ENCODE assay signal across 25 cellular contexts in the genomic region with DNA sequence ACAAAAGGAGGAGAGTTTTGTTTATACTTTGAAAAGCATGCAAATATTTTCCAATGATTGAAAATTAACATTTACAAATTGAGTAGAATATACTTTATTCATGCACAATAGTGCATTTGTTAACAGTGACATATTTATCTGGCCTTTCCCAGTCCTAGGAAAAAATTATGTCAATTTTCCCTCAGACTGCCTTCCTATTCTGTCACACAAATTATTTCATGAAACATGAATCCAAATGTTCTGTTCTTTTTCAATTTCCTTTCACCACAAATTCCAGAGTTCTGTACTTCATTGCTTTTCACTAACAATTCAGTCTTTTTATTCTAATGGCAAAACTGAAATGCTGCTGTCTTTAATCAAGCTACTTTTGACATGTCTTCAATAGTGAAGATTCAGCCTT.
"Had no signal": no experiment of that assay in that cellular context is flagged by ENCODE, and none has a peak within 500 bp of the region (broad histone marks: within the 10 kb centered on the region; RNA-seq: fewer than 3 reads in every experiment).

No MANE protein-coding gene starts in this region.

- H3K36me3 Mint-ChIP-seq: activated CD4-positive, alpha-beta memory T cell treated with anti-CD3 and anti-CD28 coated beads for 36 hours; activated naive CD8-positive, alpha-beta T cell; T-cell had no signal

- H3K27ac ChIP-seq: KMS-11, SJSA1, VCaP had no signal

- DNase-seq: activated CD4-positive, alpha-beta memory T cell treated with anti-CD3 and anti-CD28 coated beads for 36 hours; activated CD4-positive, alpha-beta T cell treated with anti-CD3 and anti-CD28 coated beads, Interleukin-2, amount 10 ng/mL, durations not matched to agents 7 days and 5 days; activated CD4-positive, CD25-positive, alpha-beta regulatory T cell; activated CD8-positive, alpha-beta memory T cell treated with anti-CD3 and anti-CD28 coated beads for 24 hours; activated gamma-delta T cell; activated naive CD4-positive, alpha-beta T cell treated with anti-CD3 and anti-CD28 coated beads for 36 hours; activated T-cell treated with anti-CD3 and anti-CD28 coated beads, Interleukin-2, amount 50 U/mL, for 4 hours; anterior cingulate cortex; central memory CD4-positive, alpha-beta T cell; MG63; MV-4-11; NCI-H1105; NCI-H1436; NCI-H1694 treated with DMSO at 0.1 percent for 48 hours; NCI-H2029 treated with DMSO at 0.1 percent for 48 hours; NCI-H345; NCI-H510A; NCI-H526 treated with DMSO at 0.1 percent for 48 hours; RPMI8226; T-cell had no signal

- ATAC-seq: activated T-cell treated with anti-CD3 and anti-CD28 coated beads, Interleukin-2, amount 50 U/mL, for 4 hours; Panc1; T-cell had no signal

- H3K27me3 Mint-ChIP-seq: activated CD4-positive, alpha-beta memory T cell treated with anti-CD3 and anti-CD28 coated beads for 36 hours; activated CD4-positive, alpha-beta T cell treated with anti-CD3 and anti-CD28 coated beads, Interleukin-2, amount 10 ng/mL, durations not matched to agents 7 days and 5 days; activated naive CD8-positive, alpha-beta T cell; T-cell had no signal

- H3K27me3 ChIP-seq: MG63, SJSA1 had no signal

- H3K4me1 Mint-ChIP-seq: activated CD4-positive, alpha-beta T cell treated with anti-CD3 and anti-CD28 coated beads, Interleukin-2, amount 10 ng/mL, durations not matched to agents 7 days and 5 days; T-cell had no signal

- H3K4me3 Mint-ChIP-seq: activated CD4-positive, alpha-beta memory T cell treated with anti-CD3 and anti-CD28 coated beads for 36 hours; activated CD4-positive, alpha-beta T cell treated with anti-CD3 and anti-CD28 coated beads, Interleukin-2, amount 10 ng/mL, durations not matched to agents 7 days and 5 days; activated naive CD4-positive, alpha-beta T cell treated with anti-CD3 and anti-CD28 coated beads for 36 hours; activated naive CD8-positive, alpha-beta T cell; activated T-cell treated with anti-CD3 and anti-CD28 coated beads, Interleukin-2, amount 50 U/mL, for 4 hours; T-cell had no signal

- H3K9ac ChIP-seq: KMS-11 had no signal

- H3K36me3 ChIP-seq: MG63, SJSA1 had no signal

- H3K9me3 Mint-ChIP-seq: activated CD4-positive, alpha-beta T cell treated with anti-CD3 and anti-CD28 coated beads, Interleukin-2, amount 10 ng/mL, durations not matched to agents 7 days and 5 days had no signal

- H3K9me3 ChIP-seq: MG63, SJSA1 had no signal

- H3K4me3 ChIP-seq: MG63, SJSA1 had no signal

- H3K4me2 ChIP-seq: KMS-11 had no signal

- H3K27ac Mint-ChIP-seq: activated CD4-positive, alpha-beta memory T cell treated with anti-CD3 and anti-CD28 coated beads for 36 hours; activated CD4-positive, alpha-beta T cell treated with anti-CD3 and anti-CD28 coated beads, Interleukin-2, amount 10 ng/mL, durations not matched to agents 7 days and 5 days; activated naive CD4-positive, alpha-beta T cell treated with anti-CD3 and anti-CD28 coated beads for 36 hours; activated naive CD8-positive, alpha-beta T cell; T-cell had no signal
